In the genomic region with DNA sequence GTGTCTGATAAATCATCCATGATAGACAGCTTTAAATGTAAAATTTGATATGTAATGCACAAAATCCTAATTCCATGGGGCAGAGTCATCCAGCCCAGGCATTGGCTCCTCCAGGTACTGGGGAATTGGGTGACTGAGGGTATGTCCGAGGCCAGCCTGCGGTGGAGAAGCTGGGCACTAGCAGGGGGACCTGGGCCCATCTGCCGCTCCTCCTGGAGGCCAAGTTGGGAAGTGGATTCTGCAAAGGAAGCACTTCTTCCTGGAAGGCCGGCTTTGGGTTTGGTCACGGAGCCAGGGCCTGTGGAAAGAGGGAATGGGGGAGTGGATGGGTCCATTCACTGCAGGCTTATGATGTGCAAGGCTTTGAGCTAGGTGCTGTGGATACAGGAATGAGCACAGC, we compare ENCODE assay signal across 12 cellular contexts.
DNase-seq lines count a peak whose midpoint lies in the region; FAIRE-seq and TF ChIP-seq lines count a peak whose summit lies in the region.
"Had no signal": no experiment of that assay in that cellular context is flagged by ENCODE, and none has a peak within 500 bp of the region (broad histone marks: within the 10 kb centered on the region; RNA-seq: fewer than 3 reads in every experiment).

No MANE protein-coding gene starts in this region.

- WGBS in spleen, 5 donors: 47 to 80% (median 73%) methylated on average over 2 to 5 of the region's 5 CpGs

- no peak for TF ChIP-seq POLR2A in spleen (IDR thresholded peaks at IDR 0.05)

- no peaks in the 10 kb centered on the region for H3K27me3 Mint-ChIP-seq in Caco-2 (ENCODE audit: insufficient read depth, unreplicated experiment)
- H3K27me3 Mint-ChIP-seq in nephron (ENCODE audit: low read depth): peaks cover 7% of the 10 kb centered on the region

- DNase-seq in Caco-2: peak; percentile 46 to 54
- DNase-seq in HT1080 (ENCODE audit: low read depth): peak; percentile 8
- no peak for DNase-seq in bronchial epithelial cell (ENCODE audit: low read depth)
- DNase-seq in COR-L47 (lab: John Stamatoyannopoulos, UW): no peak
- DNase-seq in KBM-7: no peak
- DNase-seq in NCI-H774 (lab: John Stamatoyannopoulos, UW): no peak
- no peak for DNase-seq in spleen
- DNase-seq: activated CD4-positive, CD25-positive, alpha-beta regulatory T cell treated with anti-CD3 and anti-CD28 coated beads, Interleukin-2, amount 50 U/mL, for 72 hours; NCI-H1092 had no signal

- FAIRE-seq in bronchial epithelial cell (lab: Jason Lieb, UNC): no peak

- intact Hi-C loops in Caco-2 (cut with micrococcal nuclease; ENCODE audit: unreplicated experiment) (no loop called here), spleen (cut with DNase I; ENCODE audit: low total_unique reads) (no loop called here)

- H3K4me3 ChIP-seq in Caco-2 (ENCODE audit: low read depth, low read length) (no peak overlapping the region), bronchial epithelial cell (ENCODE audit: low read depth, low read length) (no peak overlapping the region), spleen (no peak overlapping the region)
- H3K4me3 ChIP-seq: tibial artery had no signal

- POLR2A ChIA-PET in Caco-2 (lab: Charles Lee): no interaction called here

- H3K4me1 ChIP-seq in Caco-2 (no peaks in the 10 kb centered on the region), spleen (peaks cover 0 to 27% (median 6%) of the 10 kb centered on the region in 6 donors)

- TF ChIP-seq CTCF in Caco-2 (IDR thresholded peaks at IDR 0.05; ENCODE audit: insufficient read depth in 1 of 2, low read depth in 1 of 2, low read length in 1 of 2, severe bottlenecking in 1 of 2, unreplicated experiment in 1 of 2) (peak; percentile 54 to 73), bronchial epithelial cell (IDR thresholded peaks at IDR 0.05; ENCODE audit: insufficient read depth, low read length, severe bottlenecking) (peak; percentile 21), nephron (IDR thresholded peaks at IDR 0.05; ENCODE audit: unreplicated experiment in 3 of 3) (peak; percentile 30 to 47 (median 42)), spleen (IDR thresholded peaks at IDR 0.05 in 8 of 11, conservative IDR thresholded peaks at IDR 0.05 in 3 of 11) (no peak)

- H3K9me3 Mint-ChIP-seq in Caco-2 (ENCODE audit: unreplicated experiment) (peaks cover 17% of the 10 kb centered on the region), nephron (peaks cover 4% of the 10 kb centered on the region)

- H3K27ac Mint-ChIP-seq in Caco-2 (ENCODE audit: unreplicated experiment) (no peak overlapping the region), nephron (no peak overlapping the region)

- H3K4me1 Mint-ChIP-seq in Caco-2 (ENCODE audit: low read depth, unreplicated experiment): no peaks in the 10 kb centered on the region
- H3K4me1 Mint-ChIP-seq in nephron: no peaks in the 10 kb centered on the region

- H3K36me3 ChIP-seq in Caco-2 (ENCODE audit: control insufficient read depth, insufficient read depth, low read length) (no peaks in the 10 kb centered on the region), bronchial epithelial cell (ENCODE audit: control insufficient read depth, insufficient read depth, low read length) (no peaks in the 10 kb centered on the region), spleen (no peaks in the 10 kb centered on the region)
- H3K36me3 ChIP-seq: tibial artery had no signal

- in situ Hi-C loops in KBM-7 (cut with MboI; ENCODE audit: low pct_unique_long_range_greater_than_20kb, low sequenced_read_pairs): no loop called here

- peaks cover 12% of the 10 kb centered on the region; the same call in 1 of the 2 replicates for H3K9me3 ChIP-seq in Caco-2
- H3K9me3 ChIP-seq in spleen: no peaks in the 10 kb centered on the region
- H3K9me3 ChIP-seq: tibial artery had no signal

- H3K27me3 ChIP-seq in Caco-2 (replicated peaks; ENCODE audit: control insufficient read depth, insufficient read depth, low read length) (no peaks in the 10 kb centered on the region), bronchial epithelial cell (ENCODE audit: control insufficient read depth, insufficient read depth, low read length) (no peaks in the 10 kb centered on the region), spleen (replicated peaks in 1 of 7) (no peaks in the 10 kb centered on the region)
- H3K27me3 ChIP-seq: tibial artery had no signal

- no peaks in the 10 kb centered on the region for H3K36me3 Mint-ChIP-seq in Caco-2 (ENCODE audit: insufficient read depth, unreplicated experiment)
- H3K36me3 Mint-ChIP-seq in nephron (ENCODE audit: low read depth): peaks cover 3% of the 10 kb centered on the region

- no TSS peak for BruUV-seq in Caco-2 (replicated peaks; lab: Mats Ljungman, UMichigan)

- CTCF ChIA-PET in Caco-2 (lab: Charles Lee): interaction anchor here (1.1 to 1.3 kb wide), 3 partner anchors 13 to 41 kb away, joined by 3 to 5 read pairs (median 3); no protein-coding TSS in a partner anchor

- H3K4me3 Mint-ChIP-seq in Caco-2 (ENCODE audit: unreplicated experiment): no peak overlapping the region
- no peak overlapping the region for H3K4me3 Mint-ChIP-seq in nephron

- H3K27ac ChIP-seq in spleen: peak overlapping the region in 1 of 8 donors; percentile 84
- H3K27ac ChIP-seq: RWPE1, tibial artery had no signal

Comparison
In these comparisons a context has a peak if more than half of its experiments do, and no peak if none do; other contexts are left out.
1. DNase-seq: peak in Caco-2 (2 of 2) and HT1080 (single experiment); none in bronchial epithelial cell (single experiment), COR-L47 (single experiment), KBM-7 (single experiment), NCI-H774 (single experiment) and spleen (single experiment).
2. CTCF ChIP-seq: peak in Caco-2 (2 of 2), bronchial epithelial cell (single experiment) and nephron (3 of 3); none in spleen (0 of 11).